ENCODE assay signal across 1 cellular context in genomic region chr1:6281511-6282402, GRCh38.
TF ChIP-seq lines count a peak whose summit lies in the region.

No MANE protein-coding gene starts in this region.

TF ChIP-seq in HepG2, 621 proteins besides CTCF, POLR2A, EP300 and RAD21 (continued from another document and continues in another):
- TF ChIP-seq ZMAT5 (CRISPR knock-in tag; IDR thresholded peaks at IDR 0.05; ENCODE audit: borderline replicate concordance, low read depth) (no peak), BCL3 (CRISPR knock-in tag; IDR thresholded peaks at IDR 0.05) (no peak), SNAPC5 (CRISPR knock-in tag; IDR thresholded peaks at IDR 0.05; ENCODE audit: borderline replicate concordance) (no peak), ZSCAN30 (CRISPR knock-in tag; IDR thresholded peaks at IDR 0.05) (no peak), GATA4 (IDR thresholded peaks at IDR 0.05; ENCODE audit: borderline replicate concordance, low read depth) (no peak), ZNF382 (CRISPR knock-in tag; IDR thresholded peaks at IDR 0.05; ENCODE audit: borderline replicate concordance) (no peak), CENPBD1 (CRISPR knock-in tag; IDR thresholded peaks at IDR 0.05; ENCODE audit: borderline replicate concordance, low read depth) (no peak), MTERF4 (CRISPR knock-in tag; IDR thresholded peaks at IDR 0.05) (no peak), ZNF609 (CRISPR knock-in tag; IDR thresholded peaks at IDR 0.05; ENCODE audit: borderline replicate concordance) (0 out of 2 replicates have a peak, but pooled peaks have one; percentile 22), ZFP41 (CRISPR knock-in tag; IDR thresholded peaks at IDR 0.05; ENCODE audit: borderline replicate concordance) (no peak), MTF2 (CRISPR knock-in tag; IDR thresholded peaks at IDR 0.05; ENCODE audit: borderline replicate concordance) (no peak), ZNF451 (CRISPR knock-in tag; IDR thresholded peaks at IDR 0.05) (no peak), HMG20B (CRISPR knock-in tag; conservative IDR thresholded peaks at IDR 0.05) (no peak), MXD3 (CRISPR knock-in tag; IDR thresholded peaks at IDR 0.05) (no peak), ZNF460 (CRISPR knock-in tag; IDR thresholded peaks at IDR 0.05; ENCODE audit: borderline replicate concordance) (no peak), SAP130 (CRISPR knock-in tag; IDR thresholded peaks at IDR 0.05; ENCODE audit: low read depth) (peak; percentile 52; the same call in 1 of the 2 replicates), PRDM4 (CRISPR knock-in tag; IDR thresholded peaks at IDR 0.05; ENCODE audit: borderline replicate concordance) (no peak), NR0B2 (CRISPR knock-in tag; IDR thresholded peaks at IDR 0.05) (no peak), ZNF691 (CRISPR knock-in tag; IDR thresholded peaks at IDR 0.05; ENCODE audit: borderline replicate concordance, low read depth) (peak; percentile 39; the same call in 1 of the 2 replicates), ARNT (IDR thresholded peaks at IDR 0.05) (no peak), DPF2 (CRISPR knock-in tag; IDR thresholded peaks at IDR 0.05; ENCODE audit: borderline replicate concordance, low read depth) (0 out of 2 replicates have a peak, but pooled peaks have one; percentile 29), HOXA7 (CRISPR knock-in tag; IDR thresholded peaks at IDR 0.05) (no peak), BORCS8-MEF2B (CRISPR knock-in tag; IDR thresholded peaks at IDR 0.05) (no peak), MAX (IDR thresholded peaks at IDR 0.05) (0 out of 2 replicates have a peak, but pooled peaks have one; percentile 19), ARID3A (IDR thresholded peaks at IDR 0.05; ENCODE audit: low read depth, low read length) (no peak), MYPOP (CRISPR knock-in tag; IDR thresholded peaks at IDR 0.05) (no peak), ZNF75D (CRISPR knock-in tag; IDR thresholded peaks at IDR 0.05; ENCODE audit: borderline replicate concordance) (no peak), ZNF674 (CRISPR knock-in tag; IDR thresholded peaks at IDR 0.05; ENCODE audit: low read depth) (no peak), HOXA3 (CRISPR knock-in tag; IDR thresholded peaks at IDR 0.05) (no peak), KMT2A (CRISPR knock-in tag; IDR thresholded peaks at IDR 0.05) (no peak), NFIC (IDR thresholded peaks at IDR 0.05; ENCODE audit: low read length) (no peak), RXRB (CRISPR knock-in tag; IDR thresholded peaks at IDR 0.05; ENCODE audit: borderline replicate concordance) (no peak), ZBTB1 (CRISPR knock-in tag; IDR thresholded peaks at IDR 0.05; ENCODE audit: borderline replicate concordance) (no peak), NFAT5 (CRISPR knock-in tag; IDR thresholded peaks at IDR 0.05) (no peak), SOX5 (CRISPR knock-in tag; IDR thresholded peaks at IDR 0.05; ENCODE audit: borderline replicate concordance) (peak; percentile 19; the same call in 1 of the 2 replicates), PPARG (CRISPR knock-in tag; conservative IDR thresholded peaks at IDR 0.05) (no peak), NCOR1 (IDR thresholded peaks at IDR 0.05; ENCODE audit: borderline replicate concordance, low read length) (peak; percentile 60), TCF7L2 (IDR thresholded peaks at IDR 0.05; ENCODE audit: low read depth, low read length) (no peak)
